ENCODE assay signal across 22 cellular contexts in genomic region chr9:116344416-116344815, GRCh38.
"Had no signal": no experiment of that assay in that cellular context is flagged by ENCODE, and none has a peak within 500 bp of the region (broad histone marks: within the 10 kb centered on the region; RNA-seq: fewer than 3 reads in every experiment).

No MANE protein-coding gene starts in this region.

- ATAC-seq: effector memory CD8-positive, alpha-beta T cell; esophagus mucosa; gastrocnemius medialis; left lung; lower lobe of right lung; naive thymus-derived CD4-positive, alpha-beta T cell had no signal

- DNase-seq: colonic mucosa; cortex of kidney; effector CD8-positive, alpha-beta T cell; effector memory CD8-positive, alpha-beta T cell; endodermal cell; erythroblast; esophagus squamous epithelium; foreskin fibroblast; foreskin melanocyte; gastrocnemius medialis; glutamatergic neuron; head of caudate nucleus; heart right ventricle; hippocampal formation; left cardiac atrium; lower lobe of right lung; mesendoderm; midbrain; naive thymus-derived CD4-positive, alpha-beta T cell had no signal

- H3K36me3 ChIP-seq: colonic mucosa, gastrocnemius medialis, heart right ventricle, left lung, lower lobe of right lung had no signal

- H3K4me3 ChIP-seq: colonic mucosa, esophagus squamous epithelium, gastrocnemius medialis, heart right ventricle, left lung, lower lobe of right lung had no signal

- H3K27me3 ChIP-seq: colonic mucosa, esophagus squamous epithelium, gastrocnemius medialis, heart right ventricle, left lung had no signal

- H3K27ac ChIP-seq: colonic mucosa, epithelial cell of prostate, esophagus squamous epithelium, gastrocnemius medialis, heart right ventricle, left lung, lower lobe of right lung had no signal

- H3K9me3 ChIP-seq: colonic mucosa, esophagus squamous epithelium, gastrocnemius medialis, heart right ventricle, left lung, lower lobe of right lung had no signal

- H3K4me1 ChIP-seq: colonic mucosa, esophagus squamous epithelium, gastrocnemius medialis, left lung, lower lobe of right lung had no signal
